1 cellular context compared by ENCODE assay signal in genomic region chr2:44167908-44168683, GRCh38.
TF ChIP-seq lines count a peak whose summit lies in the region.

No MANE protein-coding gene starts in this region.

TF ChIP-seq in K562, 482 proteins besides CTCF, POLR2A, EP300 and RAD21 (continued from another document and continues in another):
- TF ChIP-seq MGA (IDR thresholded peaks at IDR 0.05) (peak; percentile 96), SMARCB1 (IDR thresholded peaks at IDR 0.05; ENCODE audit: insufficient read length, low read depth) (no peak), HMGN3 (IDR thresholded peaks at IDR 0.05; ENCODE audit: borderline replicate concordance, extremely low read depth, insufficient read length, low read depth, low read length) (peak; percentile 29), HNRNPLL (IDR thresholded peaks at IDR 0.05; ENCODE audit: low read depth, low read length, poor library complexity, severe bottlenecking) (peak; percentile 65), GTF2F1 (IDR thresholded peaks at IDR 0.05; ENCODE audit: low read depth, low read length) (peak; percentile 76; the same call in 1 of the 2 replicates), ATF3 (IDR thresholded peaks at IDR 0.05) (no peak), ATF3 (CRISPR knock-in tag; conservative IDR thresholded peaks at IDR 0.05) (peak; percentile 9; the same call in 1 of the 2 replicates), TBP (optimal IDR thresholded peaks at IDR 0.05; ENCODE audit: low read depth, low read length) (peak; percentile 85), ATF1 (CRISPR knock-in tag; IDR thresholded peaks at IDR 0.05) (peak; percentile 49; the same call in 1 of the 2 replicates), ATF1 (tag; IDR thresholded peaks at IDR 0.05) (peak; percentile 96), KDM5B (IDR thresholded peaks at IDR 0.05; ENCODE audit: insufficient replicate concordance, low read depth, low read length) (peak; percentile 50), MCM7 (IDR thresholded peaks at IDR 0.05) (no peak), ZNF395 (CRISPR knock-in tag; IDR thresholded peaks at IDR 0.05) (no peak), CTBP1 (IDR thresholded peaks at IDR 0.05; ENCODE audit: borderline replicate concordance) (peak; percentile 45), RBM14 (IDR thresholded peaks at IDR 0.05; ENCODE audit: borderline replicate concordance, insufficient read depth, low read depth, low read length) (no peak), ATF7 (IDR thresholded peaks at IDR 0.05) (peak; percentile 92), ZBED1 (IDR thresholded peaks at IDR 0.05) (no peak), ZBTB49 (CRISPR knock-in tag; IDR thresholded peaks at IDR 0.05; ENCODE audit: borderline replicate concordance) (no peak), USF1 (CRISPR knock-in tag; IDR thresholded peaks at IDR 0.05) (peak; percentile 23; the same call in 1 of the 2 replicates), SMAD1 (IDR thresholded peaks at IDR 0.05; ENCODE audit: low read depth, low read length, partially characterized antibody) (peak; percentile 21), ELF2 (CRISPR knock-in tag; IDR thresholded peaks at IDR 0.05) (0 out of 2 replicates have a peak, but pooled peaks have one; percentile 38), PHF8 (IDR thresholded peaks at IDR 0.05; ENCODE audit: borderline replicate concordance, low read length) (peak; percentile 37; the same call in 1 of the 2 replicates), CBFA2T2 (conservative IDR thresholded peaks at IDR 0.05) (no peak), BMI1 (IDR thresholded peaks at IDR 0.05; ENCODE audit: low read length) (no peak), ZNF263 (CRISPR knock-in tag; IDR thresholded peaks at IDR 0.05; ENCODE audit: borderline replicate concordance) (no peak)
- TF ChIP-seq, protein P1, sequence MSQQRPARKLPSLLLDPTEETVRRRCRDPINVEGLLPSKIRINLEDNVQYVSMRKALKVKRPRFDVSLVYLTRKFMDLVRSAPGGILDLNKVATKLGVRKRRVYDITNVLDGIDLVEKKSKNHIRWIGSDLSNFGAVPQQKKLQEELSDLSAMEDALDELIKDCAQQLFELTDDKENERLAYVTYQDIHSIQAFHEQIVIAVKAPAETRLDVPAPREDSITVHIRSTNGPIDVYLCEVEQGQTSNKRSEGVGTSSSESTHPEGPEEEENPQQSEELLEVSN (IDR thresholded peaks at IDR 0.05; ENCODE audit: borderline replicate concordance in 1 of 2, extremely low read depth in 1 of 2, insufficient read depth in 1 of 2, insufficient read length in 1 of 2, low read depth in 1 of 2, low read length in 1 of 2, poor library complexity in 1 of 2, severe bottlenecking in 1 of 2), result peak; percentile 86 to 92
- TF ChIP-seq, protein P2, sequence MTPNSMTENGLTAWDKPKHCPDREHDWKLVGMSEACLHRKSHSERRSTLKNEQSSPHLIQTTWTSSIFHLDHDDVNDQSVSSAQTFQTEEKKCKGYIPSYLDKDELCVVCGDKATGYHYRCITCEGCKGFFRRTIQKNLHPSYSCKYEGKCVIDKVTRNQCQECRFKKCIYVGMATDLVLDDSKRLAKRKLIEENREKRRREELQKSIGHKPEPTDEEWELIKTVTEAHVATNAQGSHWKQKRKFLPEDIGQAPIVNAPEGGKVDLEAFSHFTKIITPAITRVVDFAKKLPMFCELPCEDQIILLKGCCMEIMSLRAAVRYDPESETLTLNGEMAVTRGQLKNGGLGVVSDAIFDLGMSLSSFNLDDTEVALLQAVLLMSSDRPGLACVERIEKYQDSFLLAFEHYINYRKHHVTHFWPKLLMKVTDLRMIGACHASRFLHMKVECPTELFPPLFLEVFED (CRISPR knock-in tag; conservative IDR thresholded peaks at IDR 0.05), result no peak
- TF ChIP-seq, protein P3, sequence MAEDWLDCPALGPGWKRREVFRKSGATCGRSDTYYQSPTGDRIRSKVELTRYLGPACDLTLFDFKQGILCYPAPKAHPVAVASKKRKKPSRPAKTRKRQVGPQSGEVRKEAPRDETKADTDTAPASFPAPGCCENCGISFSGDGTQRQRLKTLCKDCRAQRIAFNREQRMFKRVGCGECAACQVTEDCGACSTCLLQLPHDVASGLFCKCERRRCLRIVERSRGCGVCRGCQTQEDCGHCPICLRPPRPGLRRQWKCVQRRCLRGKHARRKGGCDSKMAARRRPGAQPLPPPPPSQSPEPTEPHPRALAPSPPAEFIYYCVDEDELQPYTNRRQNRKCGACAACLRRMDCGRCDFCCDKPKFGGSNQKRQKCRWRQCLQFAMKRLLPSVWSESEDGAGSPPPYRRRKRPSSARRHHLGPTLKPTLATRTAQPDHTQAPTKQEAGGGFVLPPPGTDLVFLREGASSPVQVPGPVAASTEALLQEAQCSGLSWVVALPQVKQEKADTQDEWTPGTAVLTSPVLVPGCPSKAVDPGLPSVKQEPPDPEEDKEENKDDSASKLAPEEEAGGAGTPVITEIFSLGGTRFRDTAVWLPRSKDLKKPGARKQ (CRISPR knock-in tag; IDR thresholded peaks at IDR 0.05), result no peak
- TF ChIP-seq, protein P4, sequence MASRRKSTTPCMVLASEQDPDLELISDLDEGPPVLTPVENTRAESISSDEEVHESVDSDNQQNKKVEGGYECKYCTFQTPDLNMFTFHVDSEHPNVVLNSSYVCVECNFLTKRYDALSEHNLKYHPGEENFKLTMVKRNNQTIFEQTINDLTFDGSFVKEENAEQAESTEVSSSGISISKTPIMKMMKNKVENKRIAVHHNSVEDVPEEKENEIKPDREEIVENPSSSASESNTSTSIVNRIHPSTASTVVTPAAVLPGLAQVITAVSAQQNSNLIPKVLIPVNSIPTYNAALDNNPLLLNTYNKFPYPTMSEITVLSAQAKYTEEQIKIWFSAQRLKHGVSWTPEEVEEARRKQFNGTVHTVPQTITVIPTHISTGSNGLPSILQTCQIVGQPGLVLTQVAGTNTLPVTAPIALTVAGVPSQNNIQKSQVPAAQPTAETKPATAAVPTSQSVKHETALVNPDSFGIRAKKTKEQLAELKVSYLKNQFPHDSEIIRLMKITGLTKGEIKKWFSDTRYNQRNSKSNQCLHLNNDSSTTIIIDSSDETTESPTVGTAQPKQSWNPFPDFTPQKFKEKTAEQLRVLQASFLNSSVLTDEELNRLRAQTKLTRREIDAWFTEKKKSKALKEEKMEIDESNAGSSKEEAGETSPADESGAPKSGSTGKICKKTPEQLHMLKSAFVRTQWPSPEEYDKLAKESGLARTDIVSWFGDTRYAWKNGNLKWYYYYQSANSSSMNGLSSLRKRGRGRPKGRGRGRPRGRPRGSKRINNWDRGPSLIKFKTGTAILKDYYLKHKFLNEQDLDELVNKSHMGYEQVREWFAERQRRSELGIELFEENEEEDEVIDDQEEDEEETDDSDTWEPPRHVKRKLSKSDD (conservative IDR thresholded peaks at IDR 0.05; ENCODE audit: low read length), result 0 out of 2 replicates have a peak, but pooled peaks have one; percentile 58
